23 cellular contexts compared by ENCODE assay signal in genomic region chr2:212893216-212893615, GRCh38.
"Had no signal": no experiment of that assay in that cellular context is flagged by ENCODE, and none has a peak within 500 bp of the region (broad histone marks: within the 10 kb centered on the region; RNA-seq: fewer than 3 reads in every experiment).

No MANE protein-coding gene starts in this region.

- H3K36me3 Mint-ChIP-seq: activated naive CD8-positive, alpha-beta T cell treated with anti-CD3 and anti-CD28 coated beads, Interleukin-2, amount 10 ng/mL, durations not matched to agents 7 days and 5 days had no signal

- H3K9ac ChIP-seq: KMS-11, SK-N-SH had no signal

- H3K9me3 Mint-ChIP-seq: activated naive CD8-positive, alpha-beta T cell treated with anti-CD3 and anti-CD28 coated beads, Interleukin-2, amount 10 ng/mL, durations not matched to agents 7 days and 5 days had no signal

- H3K4me2 ChIP-seq: KMS-11, SK-N-SH had no signal

- ATAC-seq: activated CD8-positive, alpha-beta T cell treated with anti-CD3 and anti-CD28 coated beads, Interleukin-2, amount 10 ng/mL, durations not matched to agents 7 days and 5 days; PC-3 had no signal

- H3K27ac Mint-ChIP-seq: activated CD8-positive, alpha-beta T cell treated with anti-CD3 and anti-CD28 coated beads, Interleukin-2, amount 10 ng/mL, durations not matched to agents 7 days and 5 days; activated naive CD8-positive, alpha-beta T cell treated with anti-CD3 and anti-CD28 coated beads, Interleukin-2, amount 10 ng/mL, durations not matched to agents 7 days and 5 days had no signal

- H3K9me3 ChIP-seq: adrenal gland, SK-N-SH had no signal

- H3K4me3 Mint-ChIP-seq: activated CD8-positive, alpha-beta T cell treated with anti-CD3 and anti-CD28 coated beads, Interleukin-2, amount 10 ng/mL, durations not matched to agents 7 days and 5 days; activated naive CD8-positive, alpha-beta T cell treated with anti-CD3 and anti-CD28 coated beads, Interleukin-2, amount 10 ng/mL, durations not matched to agents 7 days and 5 days had no signal

- H3K4me3 ChIP-seq: adrenal gland had no signal

- H3K36me3 ChIP-seq: adrenal gland had no signal

- H3K4me1 ChIP-seq: adrenal gland had no signal

- H3K27me3 ChIP-seq: adrenal gland had no signal

- H3K4me1 Mint-ChIP-seq: activated naive CD8-positive, alpha-beta T cell treated with anti-CD3 and anti-CD28 coated beads, Interleukin-2, amount 10 ng/mL, durations not matched to agents 7 days and 5 days had no signal

- H3K27ac ChIP-seq: adrenal gland, KMS-11, VCaP had no signal

- DNase-seq: activated CD4-positive, alpha-beta T cell treated with anti-CD3 and anti-CD28 coated beads for 4 hours; activated CD4-positive, alpha-beta T cell treated with anti-CD3 and anti-CD28 coated beads, Interleukin-2, amount 50 U/mL, for 4 hours; activated CD8-positive, alpha-beta memory T cell treated with anti-CD3 and anti-CD28 coated beads, Interleukin-2, amount 50 U/mL, for 48 hours; activated CD8-positive, alpha-beta T cell treated with anti-CD3 and anti-CD28 coated beads, Interleukin-2, amount 10 ng/mL, durations not matched to agents 7 days and 5 days; activated naive CD4-positive, alpha-beta T cell treated with anti-CD3 and anti-CD28 coated beads, Interleukin-2, amount 50 U/mL, for 16 hours; activated naive CD8-positive, alpha-beta T cell treated with anti-CD3 and anti-CD28 coated beads, Interleukin-2, amount 10 ng/mL, durations not matched to agents 7 days and 5 days; activated T-cell treated with anti-CD3 and anti-CD28 coated beads, Interleukin-2, amount 50 U/mL, for 1 hour; adrenal gland; anterior cingulate cortex; NCI-H1092; NCI-H1417; NCI-H2029; NCI-H2107; NCI-H2171 treated with DMSO at 0.1 percent for 48 hours; NCI-H226; NCI-H526; NCI-H774; PC-3; SIG-M5; SK-N-SH; T-helper 1 cell had no signal
